ENCODE assay signal across 10 cellular contexts in the genomic region with DNA sequence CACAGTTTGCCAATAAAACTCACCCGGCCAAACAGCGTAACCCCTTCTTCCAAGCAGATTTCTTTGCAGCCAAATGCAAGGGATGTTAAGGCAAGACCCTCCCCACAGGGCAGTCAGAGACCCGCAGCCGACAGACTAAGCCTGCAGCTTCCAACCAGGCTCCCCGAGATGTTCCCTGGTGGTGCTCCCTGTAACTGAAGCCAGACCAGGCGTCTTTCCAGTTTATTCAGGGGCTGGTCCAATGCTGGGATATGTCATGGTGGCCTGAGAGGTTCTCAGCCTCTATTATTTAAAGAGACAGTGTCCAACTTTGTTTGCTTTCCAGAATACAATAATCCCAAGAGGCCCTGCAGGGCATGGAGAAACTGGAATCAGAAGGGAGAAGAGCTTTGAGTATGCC. TPM values are rescaled to one million over a fixed set of nuclear protein-coding genes. Genes with fewer than 3 reads are reported as not detected.
DNase-seq lines count a peak whose midpoint lies in the region; ATAC-seq, FAIRE-seq and TF ChIP-seq lines count a peak whose summit lies in the region.
"Had no signal": no experiment of that assay in that cellular context is flagged by ENCODE, and none has a peak within 500 bp of the region (broad histone marks: within the 10 kb centered on the region; RNA-seq: fewer than 3 reads in every experiment).

A gene (minus strand): TSS at position 196 of the 400 bp plus-strand sequence. CDS start 4,599 bp downstream, outside the sequence.

- no peak within 1 kb of the TSS for H3K4me2 ChIP-seq in astrocyte (ENCODE audit: low read length)

- FAIRE-seq in astrocyte (lab: Jason Lieb, UNC): no peak

- DNase-seq in astrocyte (ENCODE audit: low read depth): no peak
- peak; percentile 65 for DNase-seq in Right ventricle myocardium superior
- no peak for DNase-seq in osteocyte (ENCODE audit: extremely low spot score, unreplicated experiment)
- peak in 1 of 2 donors; percentile 65 for DNase-seq in aorta
- no peak for DNase-seq in activated CD4-positive, alpha-beta T cell treated with anti-CD3 and anti-CD28 coated beads, Interleukin-2, amount 10 ng/mL, durations not matched to agents 7 days and 5 days
- no peak for DNase-seq in activated CD4-positive, alpha-beta T cell treated with anti-CD3 and anti-CD28 coated beads, Interleukin-2, amount 50 U/mL, for 48 hours
- DNase-seq in activated naive CD4-positive, alpha-beta T cell treated with Interleukin-2 at 50 U/mL for 16 hours: no peak
- DNase-seq: effector memory CD4-positive, alpha-beta T cell; KBM-7 had no signal

- intact Hi-C loops in Right ventricle myocardium superior (cut with DNase I) (no loop called here), aorta (cut with DNase I) (loop anchor here in 1 of 2 donors (5.0 kb wide), 1 partner anchor 67 kb away; no protein-coding TSS in a partner anchor)

- peaks cover 32% of the 10 kb centered on the region for H3K27me3 ChIP-seq in astrocyte (ENCODE audit: insufficient read depth, low read length)
- no peaks in the 10 kb centered on the region for H3K27me3 ChIP-seq in aorta (ENCODE audit: control insufficient read depth in 1 of 2, insufficient read depth in 2 of 2, low read length in 1 of 2)

- no peak within 1 kb of the TSS for H2AFZ ChIP-seq in astrocyte (ENCODE audit: low read depth, low read length)

- TF ChIP-seq CTCF in astrocyte (IDR thresholded peaks at IDR 0.05; ENCODE audit: insufficient read depth, low read depth, low read length) (no peak), osteocyte (IDR thresholded peaks at IDR 0.05) (no peak)

- H3K4me3 Mint-ChIP-seq in astrocyte (ENCODE audit: unreplicated experiment) (no peak within 1 kb of the TSS), osteocyte (ENCODE audit: unreplicated experiment) (peak within 1 kb of the TSS; percentile 53)
- H3K4me3 Mint-ChIP-seq in activated CD4-positive, alpha-beta T cell treated with anti-CD3 and anti-CD28 coated beads, Interleukin-2, amount 10 ng/mL, durations not matched to agents 7 days and 5 days: no peak within 1 kb of the TSS
- H3K4me3 Mint-ChIP-seq: T-helper 2 cell treated with Interferon-gamma antibody and Interleukin-4, amounts not matched to agents 5 μg/mL and 100 μg/mL, for 36 hours had no signal

- H3K36me3 ChIP-seq in astrocyte (ENCODE audit: insufficient read depth, low read length) (no peaks in the 10 kb centered on the region), aorta (ENCODE audit: control insufficient read depth in 1 of 2, insufficient read depth in 2 of 2, low read length in 1 of 2) (no peaks in the 10 kb centered on the region)

- H3K4me1 ChIP-seq in astrocyte (ENCODE audit: insufficient read depth, low read length): peaks cover 18% of the 10 kb centered on the region
- no peaks in the 10 kb centered on the region for H3K4me1 ChIP-seq in aorta (ENCODE audit: control insufficient read depth in 1 of 2, insufficient read depth in 2 of 2, low read length in 2 of 2)

- POLR2A ChIA-PET in activated CD4-positive, alpha-beta T cell treated with anti-CD3 and anti-CD28 coated beads, Interleukin-2, amount 10 ng/mL, durations not matched to agents 7 days and 5 days (lab: Charles Lee): no interaction called here

- H4K20me1 ChIP-seq in astrocyte (ENCODE audit: insufficient read depth, low read length): no peaks in the 10 kb centered on the region

- peak; percentile 19 for ATAC-seq in Right ventricle myocardium superior (ENCODE audit: poor library complexity)
- ATAC-seq in aorta (ENCODE audit: low FRiP score): no peak

- CTCF ChIA-PET in activated CD4-positive, alpha-beta T cell treated with anti-CD3 and anti-CD28 coated beads, Interleukin-2, amount 10 ng/mL, durations not matched to agents 7 days and 5 days (lab: Charles Lee): no interaction called here

- H3K9me3 Mint-ChIP-seq in astrocyte (ENCODE audit: unreplicated experiment): no peaks in the 10 kb centered on the region
- no peaks in the 10 kb centered on the region for H3K9me3 Mint-ChIP-seq in osteocyte (ENCODE audit: unreplicated experiment)
- H3K9me3 Mint-ChIP-seq in activated CD4-positive, alpha-beta T cell treated with anti-CD3 and anti-CD28 coated beads, Interleukin-2, amount 10 ng/mL, durations not matched to agents 7 days and 5 days: no peaks in the 10 kb centered on the region
- H3K9me3 Mint-ChIP-seq: T-helper 2 cell treated with Interferon-gamma antibody and Interleukin-4, amounts not matched to agents 5 μg/mL and 100 μg/mL, for 36 hours had no signal

- no peaks in the 10 kb centered on the region for H3K36me3 Mint-ChIP-seq in astrocyte (ENCODE audit: low read depth, unreplicated experiment)
- no peaks in the 10 kb centered on the region for H3K36me3 Mint-ChIP-seq in osteocyte (ENCODE audit: unreplicated experiment)
- H3K36me3 Mint-ChIP-seq in activated CD4-positive, alpha-beta T cell treated with anti-CD3 and anti-CD28 coated beads, Interleukin-2, amount 10 ng/mL, durations not matched to agents 7 days and 5 days (ENCODE audit: low read depth): no peaks in the 10 kb centered on the region

- H3K27ac Mint-ChIP-seq in astrocyte (ENCODE audit: unreplicated experiment): no peak within 1 kb of the TSS
- peak within 1 kb of the TSS; percentile 42 for H3K27ac Mint-ChIP-seq in osteocyte (ENCODE audit: unreplicated experiment)
- no peak within 1 kb of the TSS for H3K27ac Mint-ChIP-seq in activated CD4-positive, alpha-beta T cell treated with anti-CD3 and anti-CD28 coated beads, Interleukin-2, amount 10 ng/mL, durations not matched to agents 7 days and 5 days
- H3K27ac Mint-ChIP-seq: T-helper 2 cell treated with Interferon-gamma antibody and Interleukin-4, amounts not matched to agents 5 μg/mL and 100 μg/mL, for 36 hours had no signal

- WGBS in aorta, 2 donors: 6 to 14% methylated on average over 6 of the region's 6 CpGs

- H3K4me3 ChIP-seq in astrocyte (ENCODE audit: insufficient read depth, low read depth, low read length) (no peak within 1 kb of the TSS), aorta (ENCODE audit: low read length in 2 of 2) (no peak within 1 kb of the TSS)

- H3K9me3 ChIP-seq in astrocyte (ENCODE audit: insufficient read depth, low read depth, low read length) (no peaks in the 10 kb centered on the region), aorta (ENCODE audit: control insufficient read depth, low read length) (no peaks in the 10 kb centered on the region)

- H3K79me2 ChIP-seq in astrocyte (ENCODE audit: insufficient read depth, low read length): no peaks in the 10 kb centered on the region

- H3K4me1 Mint-ChIP-seq in astrocyte (ENCODE audit: low read depth, unreplicated experiment): peaks cover 23% of the 10 kb centered on the region
- H3K4me1 Mint-ChIP-seq in osteocyte (ENCODE audit: unreplicated experiment): peaks cover 34% of the 10 kb centered on the region
- peaks cover 6% of the 10 kb centered on the region for H3K4me1 Mint-ChIP-seq in activated CD4-positive, alpha-beta T cell treated with anti-CD3 and anti-CD28 coated beads, Interleukin-2, amount 10 ng/mL, durations not matched to agents 7 days and 5 days

- no peak within 1 kb of the TSS for H3K9ac ChIP-seq in astrocyte (ENCODE audit: low read length)

- peaks cover 21% of the 10 kb centered on the region for H3K27me3 Mint-ChIP-seq in astrocyte (ENCODE audit: low read depth, unreplicated experiment)
- no peaks in the 10 kb centered on the region for H3K27me3 Mint-ChIP-seq in osteocyte (ENCODE audit: unreplicated experiment)
- H3K27me3 Mint-ChIP-seq in activated CD4-positive, alpha-beta T cell treated with anti-CD3 and anti-CD28 coated beads, Interleukin-2, amount 10 ng/mL, durations not matched to agents 7 days and 5 days: peaks cover 56% of the 10 kb centered on the region

- no peak within 1 kb of the TSS for H3K27ac ChIP-seq in astrocyte (ENCODE audit: low read depth, low read length)
- no peak within 1 kb of the TSS for H3K27ac ChIP-seq in aorta (ENCODE audit: low read depth in 1 of 2, low read length in 2 of 2)

RNA-seq across cellular contexts. Expression of the gene that starts here (rescaled TPM):
- total RNA-seq in astrocyte (41.7 and 49.6 TPM in 2 replicates), Right ventricle myocardium superior (183 TPM), osteocyte (188 and 204 TPM in 2 replicates), aorta (100 to 1,000 TPM; 113 to 226 TPM)
- polyA plus RNA-seq in aorta: 100 to 1,000 TPM in 1 of 2 donors, 10 to 100 TPM in 1; 87.8 to 154 TPM
- total RNA-seq in activated CD4-positive, alpha-beta T cell treated with anti-CD3 and anti-CD28 coated beads, Interleukin-2, amount 10 ng/mL, durations not matched to agents 7 days and 5 days: not detected

Comparison
In these comparisons a context has a peak if more than half of its experiments do, and no peak if none do; other contexts are left out.
1. RNA of the gene that starts here (total RNA-seq): 113 to 226 TPM in aorta, 188 to 204 TPM in osteocyte, 183 TPM in Right ventricle myocardium superior (single experiment) and 41.7 to 49.6 TPM in astrocyte; not detected in activated CD4-positive, alpha-beta T cell treated with anti-CD3 and anti-CD28 coated beads, Interleukin-2, amount 10 ng/mL, durations not matched to agents 7 days and 5 days; every median in the first group is over 10 times any median in the second.